ENCODE assay signal across 20 cellular contexts in genomic region chr2:55017428-55017827, GRCh38. TPM values are rescaled to one million over a fixed set of nuclear protein-coding genes. Genes with fewer than 3 reads are reported as not detected.
DNase-seq lines count a peak whose midpoint lies in the region; ATAC-seq, FAIRE-seq and TF ChIP-seq lines count a peak whose summit lies in the region.
"Had no signal": no experiment of that assay in that cellular context is flagged by ENCODE, and none has a peak within 500 bp of the region (broad histone marks: within the 10 kb centered on the region; RNA-seq: fewer than 3 reads in every experiment).

No MANE protein-coding gene starts in this region.

- H3K27ac Mint-ChIP-seq in T-helper 17 cell: peak overlapping the region; percentile 10
- H3K27ac Mint-ChIP-seq: CD8-positive, alpha-beta T cell had no signal

- peaks cover 2% of the 10 kb centered on the region for H3K36me3 Mint-ChIP-seq in T-helper 17 cell (ENCODE audit: low read depth)

- no peak overlapping the region for H3K4me3 Mint-ChIP-seq in T-helper 17 cell
- H3K4me3 Mint-ChIP-seq: CD8-positive, alpha-beta T cell; H9 had no signal

- H3K4me3 ChIP-seq in SK-N-SH (ENCODE audit: low read depth in 2 of 2, low read length in 1 of 2) (no peak overlapping the region), neutrophil (ENCODE audit: low read depth in 1 of 2, low read length in 1 of 2) (peak overlapping the region in 1 of 2 experiments; percentile 2)

- no peak overlapping the region for H3K9ac ChIP-seq in SK-N-SH

- CTCF ChIA-PET in SK-N-SH (lab: Yijun Ruan, JAX): interaction anchor here (1.2 to 13.2 kb wide), 5 partner anchors 9 to 156 kb away, joined by 3 to 215 read pairs (median 7); partner anchors contain the start of gene RTN4

- H3K27me3 Mint-ChIP-seq in T-helper 17 cell: no peaks in the 10 kb centered on the region

- ATAC-seq in SK-N-SH treated with all-trans-retinoic acid at 6 μM for 48 hours (no peak), T-helper 17 cell (no peak)
- ATAC-seq: CD8-positive, alpha-beta T cell had no signal

- H3K4me1 ChIP-seq in SK-N-SH (ENCODE audit: control insufficient read depth in 1 of 2, insufficient read depth in 2 of 2, low read depth in 1 of 2, low read length in 1 of 2): peaks cover 0 to 37% of the 10 kb centered on the region in 2 experiments; a peak in 2 of 4 replicates
- peaks cover 64 to 88% of the 10 kb centered on the region in 2 experiments for H3K4me1 ChIP-seq in neutrophil (ENCODE audit: control insufficient read depth in 1 of 2, insufficient read depth in 1 of 2, low read depth in 1 of 2, low read length in 1 of 2)

- peak overlapping the region; percentile 11; the same call in 1 of the 2 replicates for H3K4me2 ChIP-seq in SK-N-SH

- H3K27me3 ChIP-seq in SK-N-SH (ENCODE audit: insufficient read depth) (no peaks in the 10 kb centered on the region), neutrophil (no peaks in the 10 kb centered on the region)

- no peaks in the 10 kb centered on the region for H3K9me2 ChIP-seq in SK-N-SH

- whole genome bisulfite sequencing in SK-N-SH (ENCODE audit: low lambda C conversion rate): 96% methylated on average over 3 of the region's 3 CpGs

- no peak for TF ChIP-seq CTCF in SK-N-SH (IDR thresholded peaks at IDR 0.05)
- no peak for TF ChIP-seq CTCF in neutrophil (IDR thresholded peaks at IDR 0.05)

- no peak for TF ChIP-seq EP300 in SK-N-SH (IDR thresholded peaks at IDR 0.05; ENCODE audit: borderline replicate concordance in 1 of 2, low read depth in 1 of 2, low read length in 1 of 2)

- peak; percentile 90 for FAIRE-seq in H54 (lab: Jason Lieb, UNC)
- FAIRE-seq in HTR-8/SVneo (lab: Jason Lieb, UNC): no peak
- FAIRE-seq: GM12892 had no signal

- POLR2A ChIA-PET in SK-N-SH (lab: Yijun Ruan, JAX): no interaction called here

- H3K36me3 ChIP-seq in SK-N-SH (replicated peaks in 1 of 2; ENCODE audit: control insufficient read depth in 1 of 2, insufficient read depth in 2 of 2, low read length in 1 of 2) (peaks cover 20 to 58% of the 10 kb centered on the region in 2 experiments), neutrophil (no peaks in the 10 kb centered on the region)

- peaks cover 100% of the 10 kb centered on the region for H3K79me2 ChIP-seq in SK-N-SH (ENCODE audit: insufficient read depth)

- peaks cover 79% of the 10 kb centered on the region for H3F3A ChIP-seq in SK-N-SH (replicated peaks; ENCODE audit: insufficient read depth)

- H3K27ac ChIP-seq in SK-N-SH (ENCODE audit: low read depth in 2 of 2, low read length in 1 of 2): peak overlapping the region in 1 of 2 experiments; percentile 35; a peak in 3 of 4 replicates
- peak overlapping the region; percentile 79 for H3K27ac ChIP-seq in neutrophil
- H3K27ac ChIP-seq: 22Rv1 had no signal

- no peak for DNase-seq in SK-N-SH
- no peak for DNase-seq in H54 (ENCODE audit: insufficient read length, low spot score)
- no peak for DNase-seq in T-helper 17 cell
- no peak for DNase-seq in D341Med (ENCODE audit: low spot score)
- DNase-seq in HTR-8/SVneo (ENCODE audit: insufficient read length, low spot score): no peak
- DNase-seq in GM19238 (ENCODE audit: insufficient read length, low spot score): no peak
- DNase-seq: Calu3; CD8-positive, alpha-beta T cell; H9; NCI-H1105; NCI-H187; NCI-H2107; NCI-H510A; NCI-H748 treated with DMSO at 0.1 percent for 48 hours; RPMI8226; SIG-M5 had no signal

- H3K9me3 ChIP-seq in SK-N-SH (no peaks in the 10 kb centered on the region), T-helper 17 cell (ENCODE audit: control insufficient read depth, low read length, poor library complexity, severe bottlenecking) (no peaks in the 10 kb centered on the region), neutrophil (no peaks in the 10 kb centered on the region)

- H2AFZ ChIP-seq in SK-N-SH (ENCODE audit: low read depth): no peak overlapping the region

- peaks cover 16% of the 10 kb centered on the region for H3K4me1 Mint-ChIP-seq in T-helper 17 cell

- no peak for TF ChIP-seq RAD21 in SK-N-SH (IDR thresholded peaks at IDR 0.05; ENCODE audit: low read length)

- TF ChIP-seq POLR2A in H54 (IDR thresholded peaks at IDR 0.05; ENCODE audit: low read depth, low read length): no peak

- H4K20me1 ChIP-seq in SK-N-SH (ENCODE audit: insufficient read depth): peaks cover 100% of the 10 kb centered on the region

TF ChIP-seq in SK-N-SH, 30 proteins besides CTCF, POLR2A, EP300 and RAD21:
- no peak for TF ChIP-seq YY1 (IDR thresholded peaks at IDR 0.05; ENCODE audit: low read depth)
- no peak for TF ChIP-seq GATA2 (CRISPR knock-in tag; IDR thresholded peaks at IDR 0.05)
- no peak for TF ChIP-seq RFX5 (IDR thresholded peaks at IDR 0.05; ENCODE audit: low read length)
- no peak for TF ChIP-seq EZH2phosphoT487 (IDR thresholded peaks at IDR 0.05; ENCODE audit: borderline replicate concordance, low read depth)
- no peak for TF ChIP-seq POLR2AphosphoS5 (IDR thresholded peaks at IDR 0.05; ENCODE audit: low read depth, low read length)
- TF ChIP-seq RXRA (IDR thresholded peaks at IDR 0.05; ENCODE audit: borderline replicate concordance, low read depth): no peak
- no peak for TF ChIP-seq FOSL2 (IDR thresholded peaks at IDR 0.05; ENCODE audit: borderline replicate concordance, low read depth)
- no peak for TF ChIP-seq FOXM1 (IDR thresholded peaks at IDR 0.05; ENCODE audit: low read depth)
- TF ChIP-seq NRF1 (IDR thresholded peaks at IDR 0.05; ENCODE audit: low read depth, low read length): no peak
- no peak for TF ChIP-seq CHD2 (IDR thresholded peaks at IDR 0.05; ENCODE audit: low read length, partially characterized antibody)
- TF ChIP-seq TCF12 (IDR thresholded peaks at IDR 0.05): no peak
- no peak for TF ChIP-seq IRF3 (IDR thresholded peaks at IDR 0.05; ENCODE audit: low read depth, low read length)

TF ChIP-seq in SK-N-SH treated with all-trans-retinoic acid at 6 μM for 48 hours, 23 proteins besides CTCF, POLR2A, EP300 and RAD21 (continues in another document):
- TF ChIP-seq ZNF565 (CRISPR knock-in tag; conservative IDR thresholded peaks at IDR 0.05; ENCODE audit: low read depth) (no peak), SNAI2 (CRISPR knock-in tag; IDR thresholded peaks at IDR 0.05) (no peak), TCF4 (CRISPR knock-in tag; IDR thresholded peaks at IDR 0.05; ENCODE audit: borderline replicate concordance) (no peak), TSHZ2 (CRISPR knock-in tag; IDR thresholded peaks at IDR 0.05) (no peak), CREB5 (CRISPR knock-in tag; IDR thresholded peaks at IDR 0.05; ENCODE audit: low read depth) (no peak), ZC3H10 (CRISPR knock-in tag; IDR thresholded peaks at IDR 0.05) (no peak), ISL1 (CRISPR knock-in tag; IDR thresholded peaks at IDR 0.05) (no peak), GLIS3 (CRISPR knock-in tag; IDR thresholded peaks at IDR 0.05) (no peak), BACH2 (CRISPR knock-in tag; IDR thresholded peaks at IDR 0.05; ENCODE audit: borderline replicate concordance) (no peak), RARB (CRISPR knock-in tag; IDR thresholded peaks at IDR 0.05) (no peak), POU6F1 (CRISPR knock-in tag; IDR thresholded peaks at IDR 0.05; ENCODE audit: borderline replicate concordance, low read depth) (no peak)

RNA-seq across cellular contexts. Expression of gene RTN4, which starts 32.8 kb away (rescaled TPM):
- 225 and 315 TPM in 2 replicates for polyA plus RNA-seq in SK-N-SH (2012; rRNA removed)
- 554 and 729 TPM in 2 replicates for polyA plus RNA-seq in SK-N-SH (2012; cell fraction: cytosol; rRNA removed)
- 502 and 652 TPM in 2 replicates for polyA plus RNA-seq in SK-N-SH (2012; cell fraction: nucleus; rRNA removed)
- total RNA-seq in T-helper 17 cell: 100 to 1,000 TPM in 1 of 2 donors, 10 to 100 TPM in 1; 92.7 to 114 TPM
